ENCODE assay signal across 1 cellular context in the genomic region with DNA sequence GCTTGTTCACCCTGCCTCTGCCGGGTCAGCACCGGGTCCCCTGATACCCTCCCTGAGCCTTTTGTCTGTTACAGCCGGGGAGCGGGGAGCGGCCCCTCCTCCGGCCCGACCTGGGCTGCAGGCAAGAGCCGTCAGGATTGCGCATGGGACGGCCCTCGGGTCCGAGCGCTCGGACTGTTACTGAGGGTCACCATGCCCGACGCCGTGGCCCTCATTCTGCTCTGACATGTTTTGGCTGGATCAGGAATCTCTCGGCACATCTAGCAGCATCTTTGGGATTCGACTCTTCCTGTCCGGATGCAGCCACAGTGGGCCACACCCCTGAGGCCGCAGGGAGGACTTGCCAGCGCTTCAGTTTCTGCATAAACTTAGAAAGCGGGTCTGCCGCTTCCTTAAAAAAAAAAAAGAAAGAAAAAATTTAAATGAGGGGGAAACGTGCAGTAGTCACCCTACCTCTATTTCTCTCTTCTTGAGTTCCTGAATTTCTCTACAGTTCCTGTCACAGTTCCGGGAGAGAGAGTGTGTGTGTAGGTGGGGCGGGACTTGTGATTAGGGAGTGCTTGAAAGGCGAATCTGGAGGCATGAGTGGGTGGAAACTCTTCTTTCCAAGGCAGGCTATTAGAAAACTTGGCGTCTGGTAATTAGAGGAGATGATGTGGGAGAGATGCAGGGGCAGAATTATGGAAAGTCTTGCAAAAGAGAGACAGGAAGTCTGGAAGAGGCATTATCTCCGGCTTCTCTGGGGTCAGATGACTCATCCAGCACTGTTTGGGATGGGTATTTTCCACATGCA.
TF ChIP-seq lines count a peak whose summit lies in the region.

No MANE protein-coding gene starts in this region.

TF ChIP-seq in K562, 482 proteins besides CTCF, POLR2A, EP300 and RAD21 (continued from another document and continues in another):
- TF ChIP-seq PRPF4 (IDR thresholded peaks at IDR 0.05; ENCODE audit: insufficient read depth, low read depth, low read length, poor library complexity, severe bottlenecking) (no peak), COPS2 (conservative IDR thresholded peaks at IDR 0.05) (no peak), MXI1 (IDR thresholded peaks at IDR 0.05; ENCODE audit: low read depth, low read length) (no peak), FOXP1 (CRISPR knock-in tag; IDR thresholded peaks at IDR 0.05) (0 out of 2 replicates have a peak, but pooled peaks have one; percentile 6), MAFF (IDR thresholded peaks at IDR 0.05; ENCODE audit: low read length) (no peak), ZNF780A (CRISPR knock-in tag; IDR thresholded peaks at IDR 0.05) (0 out of 2 replicates have a peak, but pooled peaks have one; percentile 24), SRSF3 (IDR thresholded peaks at IDR 0.05; ENCODE audit: insufficient read depth, low read length) (no peak), DMBX1 (CRISPR knock-in tag; IDR thresholded peaks at IDR 0.05; ENCODE audit: borderline replicate concordance) (no peak), RBM17 (IDR thresholded peaks at IDR 0.05; ENCODE audit: borderline replicate concordance, low read depth, low read length) (no peak), SREBF1 (IDR thresholded peaks at IDR 0.05; ENCODE audit: borderline replicate concordance, low read depth, low read length) (no peak), SETDB1 (IDR thresholded peaks at IDR 0.05; ENCODE audit: low read length) (no peak), SMARCB1 (IDR thresholded peaks at IDR 0.05; ENCODE audit: insufficient read length, low read depth) (no peak), RNF2 (IDR thresholded peaks at IDR 0.05) (no peak), CXXC5 (CRISPR knock-in tag; IDR thresholded peaks at IDR 0.05) (peak; percentile 20; the same call in 1 of the 2 replicates), GABPB1 (CRISPR knock-in tag; IDR thresholded peaks at IDR 0.05) (no peak), ADNP (tag; IDR thresholded peaks at IDR 0.05) (no peak), SIN3A (IDR thresholded peaks at IDR 0.05; ENCODE audit: borderline replicate concordance in 2 of 2, control insufficient read depth in 1 of 2, low read depth in 2 of 2, low read length in 2 of 2) (no peak; a peak in 1 of 4 replicates), TFAM (CRISPR knock-in tag; conservative IDR thresholded peaks at IDR 0.05) (no peak), ZNF121 (CRISPR knock-in tag; conservative IDR thresholded peaks at IDR 0.05) (no peak), FOXK1 (CRISPR knock-in tag; IDR thresholded peaks at IDR 0.05; ENCODE audit: borderline replicate concordance) (0 out of 2 replicates have a peak, but pooled peaks have one; percentile 1), NCOA6 (IDR thresholded peaks at IDR 0.05) (0 out of 2 replicates have a peak, but pooled peaks have one; percentile 35), MYBL2 (IDR thresholded peaks at IDR 0.05; ENCODE audit: low read depth) (no peak), MYBL2 (CRISPR knock-in tag; IDR thresholded peaks at IDR 0.05; ENCODE audit: borderline replicate concordance) (no peak), IFI16 (CRISPR knock-in tag; IDR thresholded peaks at IDR 0.05) (no peak), HIVEP1 (CRISPR knock-in tag; IDR thresholded peaks at IDR 0.05) (no peak), CBX3 (IDR thresholded peaks at IDR 0.05; ENCODE audit: borderline replicate concordance in 1 of 2, low read length in 2 of 2) (no peak), ZNF76 (CRISPR knock-in tag; IDR thresholded peaks at IDR 0.05; ENCODE audit: borderline replicate concordance) (no peak), RBM34 (IDR thresholded peaks at IDR 0.05; ENCODE audit: borderline replicate concordance, insufficient read depth, low read length) (no peak), ZBTB17 (CRISPR knock-in tag; IDR thresholded peaks at IDR 0.05) (no peak), ESRRA (IDR thresholded peaks at IDR 0.05; ENCODE audit: borderline replicate concordance, low read depth) (no peak), ZNF140 (CRISPR knock-in tag; IDR thresholded peaks at IDR 0.05) (no peak), NR4A1 (CRISPR knock-in tag; IDR thresholded peaks at IDR 0.05) (no peak), NR4A1 (tag; IDR thresholded peaks at IDR 0.05) (no peak), KDM1A (IDR thresholded peaks at IDR 0.05) (peak in 1 of 2 experiments; percentile 36; a peak in 1 of 4 replicates)
- TF ChIP-seq, protein P1, sequence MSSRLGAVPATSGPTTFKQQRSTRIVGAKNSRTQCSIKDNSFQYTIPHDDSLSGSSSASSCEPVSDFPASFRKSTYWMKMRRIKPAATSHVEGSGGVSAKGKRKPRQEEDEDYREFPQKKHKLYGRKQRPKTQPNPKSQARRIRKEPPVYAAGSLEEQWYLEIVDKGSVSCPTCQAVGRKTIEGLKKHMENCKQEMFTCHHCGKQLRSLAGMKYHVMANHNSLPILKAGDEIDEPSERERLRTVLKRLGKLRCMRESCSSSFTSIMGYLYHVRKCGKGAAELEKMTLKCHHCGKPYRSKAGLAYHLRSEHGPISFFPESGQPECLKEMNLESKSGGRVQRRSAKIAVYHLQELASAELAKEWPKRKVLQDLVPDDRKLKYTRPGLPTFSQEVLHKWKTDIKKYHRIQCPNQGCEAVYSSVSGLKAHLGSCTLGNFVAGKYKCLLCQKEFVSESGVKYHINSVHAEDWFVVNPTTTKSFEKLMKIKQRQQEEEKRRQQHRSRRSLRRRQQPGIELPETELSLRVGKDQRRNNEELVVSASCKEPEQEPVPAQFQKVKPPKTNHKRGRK (tag; IDR thresholded peaks at IDR 0.05), result no peak
- TF ChIP-seq, protein P2, sequence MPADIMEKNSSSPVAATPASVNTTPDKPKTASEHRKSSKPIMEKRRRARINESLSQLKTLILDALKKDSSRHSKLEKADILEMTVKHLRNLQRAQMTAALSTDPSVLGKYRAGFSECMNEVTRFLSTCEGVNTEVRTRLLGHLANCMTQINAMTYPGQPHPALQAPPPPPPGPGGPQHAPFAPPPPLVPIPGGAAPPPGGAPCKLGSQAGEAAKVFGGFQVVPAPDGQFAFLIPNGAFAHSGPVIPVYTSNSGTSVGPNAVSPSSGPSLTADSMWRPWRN (IDR thresholded peaks at IDR 0.05; ENCODE audit: low read depth), result no peak
- TF ChIP-seq, protein P3, sequence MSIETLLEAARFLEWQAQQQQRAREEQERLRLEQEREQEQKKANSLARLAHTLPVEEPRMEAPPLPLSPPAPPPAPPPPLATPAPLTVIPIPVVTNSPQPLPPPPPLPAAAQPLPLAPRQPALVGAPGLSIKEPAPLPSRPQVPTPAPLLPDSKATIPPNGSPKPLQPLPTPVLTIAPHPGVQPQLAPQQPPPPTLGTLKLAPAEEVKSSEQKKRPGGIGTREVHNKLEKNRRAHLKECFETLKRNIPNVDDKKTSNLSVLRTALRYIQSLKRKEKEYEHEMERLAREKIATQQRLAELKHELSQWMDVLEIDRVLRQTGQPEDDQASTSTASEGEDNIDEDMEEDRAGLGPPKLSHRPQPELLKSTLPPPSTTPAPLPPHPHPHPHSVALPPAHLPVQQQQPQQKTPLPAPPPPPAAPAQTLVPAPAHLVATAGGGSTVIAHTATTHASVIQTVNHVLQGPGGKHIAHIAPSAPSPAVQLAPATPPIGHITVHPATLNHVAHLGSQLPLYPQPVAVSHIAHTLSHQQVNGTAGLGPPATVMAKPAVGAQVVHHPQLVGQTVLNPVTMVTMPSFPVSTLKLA (conservative IDR thresholded peaks at IDR 0.05), result peak; percentile 18 to 23; a peak in 1 of 4 replicates
- TF ChIP-seq, protein P4, sequence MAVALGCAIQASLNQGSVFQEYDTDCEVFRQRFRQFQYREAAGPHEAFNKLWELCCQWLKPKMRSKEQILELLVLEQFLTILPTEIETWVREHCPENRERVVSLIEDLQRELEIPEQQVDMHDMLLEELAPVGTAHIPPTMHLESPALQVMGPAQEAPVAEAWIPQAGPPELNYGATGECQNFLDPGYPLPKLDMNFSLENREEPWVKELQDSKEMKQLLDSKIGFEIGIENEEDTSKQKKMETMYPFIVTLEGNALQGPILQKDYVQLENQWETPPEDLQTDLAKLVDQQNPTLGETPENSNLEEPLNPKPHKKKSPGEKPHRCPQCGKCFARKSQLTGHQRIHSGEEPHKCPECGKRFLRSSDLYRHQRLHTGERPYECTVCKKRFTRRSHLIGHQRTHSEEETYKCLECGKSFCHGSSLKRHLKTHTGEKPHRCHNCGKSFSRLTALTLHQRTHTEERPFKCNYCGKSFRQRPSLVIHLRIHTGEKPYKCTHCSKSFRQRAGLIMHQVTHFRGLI (CRISPR knock-in tag; IDR thresholded peaks at IDR 0.05), result no peak
- TF ChIP-seq, protein P5, sequence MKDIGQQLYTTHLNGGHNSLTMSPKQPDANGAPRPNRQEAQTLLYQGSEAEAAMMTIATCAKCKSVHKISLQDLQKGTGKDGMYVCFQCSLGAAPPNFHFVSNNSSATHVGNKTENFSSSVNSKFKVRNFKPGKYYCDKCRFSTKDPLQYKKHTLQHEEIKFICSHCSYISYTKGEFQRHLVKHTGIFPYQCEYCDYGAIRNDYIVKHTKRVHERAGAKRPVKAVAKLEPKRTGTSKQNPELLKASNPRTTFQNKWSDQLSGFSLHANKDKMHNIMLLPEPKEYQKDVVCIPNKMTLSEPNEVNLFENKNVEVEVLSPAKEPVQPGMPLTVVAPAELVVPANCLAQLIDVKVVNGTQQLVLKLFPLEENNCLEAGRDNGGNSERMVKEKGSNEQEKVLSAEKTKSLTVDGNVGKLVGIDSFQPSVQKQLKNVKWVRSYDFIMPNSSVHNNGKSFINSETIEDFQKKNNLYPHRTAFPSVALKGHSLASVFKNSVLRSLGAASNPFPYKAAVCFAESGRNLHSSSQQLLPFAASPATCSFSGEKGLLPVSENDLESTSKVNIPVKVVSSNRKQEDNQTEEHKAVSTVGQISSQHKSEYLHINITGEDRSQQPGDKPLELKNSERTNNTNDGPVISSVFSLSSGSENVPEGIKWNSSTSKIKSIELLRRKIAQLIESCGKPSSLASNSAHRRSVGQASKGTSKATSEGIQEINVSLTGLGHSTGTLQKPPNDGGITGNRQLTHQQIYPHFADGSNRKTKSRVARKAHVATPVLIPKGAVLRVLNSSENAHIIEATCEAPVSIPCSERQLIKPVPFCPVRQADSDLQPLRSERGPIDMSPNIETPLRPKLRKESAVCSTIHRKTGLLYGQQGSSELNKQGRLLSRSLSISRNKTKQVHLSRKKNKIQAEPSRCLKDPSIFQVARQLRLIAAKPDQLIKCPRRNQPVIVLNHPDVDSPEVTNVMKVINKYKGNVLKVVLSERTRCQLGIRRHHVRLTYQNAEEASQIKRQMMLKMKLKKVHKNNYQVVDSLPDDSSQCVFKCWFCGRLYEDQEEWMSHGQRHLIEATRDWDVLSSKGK (CRISPR knock-in tag; IDR thresholded peaks at IDR 0.05), result no peak
- TF ChIP-seq, protein P6, sequence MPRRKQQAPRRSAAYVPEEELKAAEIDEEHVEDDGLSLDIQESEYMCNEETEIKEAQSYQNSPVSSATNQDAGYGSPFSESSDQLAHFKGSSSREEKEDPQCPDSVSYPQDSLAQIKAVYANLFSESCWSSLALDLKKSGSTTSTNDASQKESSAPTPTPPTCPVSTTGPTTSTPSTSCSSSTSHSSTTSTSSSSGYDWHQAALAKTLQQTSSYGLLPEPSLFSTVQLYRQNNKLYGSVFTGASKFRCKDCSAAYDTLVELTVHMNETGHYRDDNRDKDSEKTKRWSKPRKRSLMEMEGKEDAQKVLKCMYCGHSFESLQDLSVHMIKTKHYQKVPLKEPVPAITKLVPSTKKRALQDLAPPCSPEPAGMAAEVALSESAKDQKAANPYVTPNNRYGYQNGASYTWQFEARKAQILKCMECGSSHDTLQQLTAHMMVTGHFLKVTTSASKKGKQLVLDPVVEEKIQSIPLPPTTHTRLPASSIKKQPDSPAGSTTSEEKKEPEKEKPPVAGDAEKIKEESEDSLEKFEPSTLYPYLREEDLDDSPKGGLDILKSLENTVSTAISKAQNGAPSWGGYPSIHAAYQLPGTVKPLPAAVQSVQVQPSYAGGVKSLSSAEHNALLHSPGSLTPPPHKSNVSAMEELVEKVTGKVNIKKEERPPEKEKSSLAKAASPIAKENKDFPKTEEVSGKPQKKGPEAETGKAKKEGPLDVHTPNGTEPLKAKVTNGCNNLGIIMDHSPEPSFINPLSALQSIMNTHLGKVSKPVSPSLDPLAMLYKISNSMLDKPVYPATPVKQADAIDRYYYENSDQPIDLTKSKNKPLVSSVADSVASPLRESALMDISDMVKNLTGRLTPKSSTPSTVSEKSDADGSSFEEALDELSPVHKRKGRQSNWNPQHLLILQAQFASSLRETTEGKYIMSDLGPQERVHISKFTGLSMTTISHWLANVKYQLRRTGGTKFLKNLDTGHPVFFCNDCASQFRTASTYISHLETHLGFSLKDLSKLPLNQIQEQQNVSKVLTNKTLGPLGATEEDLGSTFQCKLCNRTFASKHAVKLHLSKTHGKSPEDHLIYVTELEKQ (CRISPR knock-in tag; IDR thresholded peaks at IDR 0.05), result no peak
- TF ChIP-seq, protein P7, sequence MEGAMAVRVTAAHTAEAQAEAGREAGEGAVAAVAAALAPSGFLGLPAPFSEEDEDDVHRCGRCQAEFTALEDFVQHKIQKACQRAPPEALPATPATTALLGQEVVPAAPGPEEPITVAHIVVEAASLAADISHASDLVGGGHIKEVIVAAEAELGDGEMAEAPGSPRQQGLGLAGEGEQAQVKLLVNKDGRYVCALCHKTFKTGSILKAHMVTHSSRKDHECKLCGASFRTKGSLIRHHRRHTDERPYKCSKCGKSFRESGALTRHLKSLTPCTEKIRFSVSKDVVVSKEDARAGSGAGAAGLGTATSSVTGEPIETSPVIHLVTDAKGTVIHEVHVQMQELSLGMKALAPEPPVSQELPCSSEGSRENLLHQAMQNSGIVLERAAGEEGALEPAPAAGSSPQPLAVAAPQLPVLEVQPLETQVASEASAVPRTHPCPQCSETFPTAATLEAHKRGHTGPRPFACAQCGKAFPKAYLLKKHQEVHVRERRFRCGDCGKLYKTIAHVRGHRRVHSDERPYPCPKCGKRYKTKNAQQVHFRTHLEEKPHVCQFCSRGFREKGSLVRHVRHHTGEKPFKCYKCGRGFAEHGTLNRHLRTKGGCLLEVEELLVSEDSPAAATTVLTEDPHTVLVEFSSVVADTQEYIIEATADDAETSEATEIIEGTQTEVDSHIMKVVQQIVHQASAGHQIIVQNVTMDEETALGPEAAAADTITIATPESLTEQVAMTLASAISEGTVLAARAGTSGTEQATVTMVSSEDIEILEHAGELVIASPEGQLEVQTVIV (CRISPR knock-in tag; IDR thresholded peaks at IDR 0.05; ENCODE audit: borderline replicate concordance), result no peak
- TF ChIP-seq, protein P8, sequence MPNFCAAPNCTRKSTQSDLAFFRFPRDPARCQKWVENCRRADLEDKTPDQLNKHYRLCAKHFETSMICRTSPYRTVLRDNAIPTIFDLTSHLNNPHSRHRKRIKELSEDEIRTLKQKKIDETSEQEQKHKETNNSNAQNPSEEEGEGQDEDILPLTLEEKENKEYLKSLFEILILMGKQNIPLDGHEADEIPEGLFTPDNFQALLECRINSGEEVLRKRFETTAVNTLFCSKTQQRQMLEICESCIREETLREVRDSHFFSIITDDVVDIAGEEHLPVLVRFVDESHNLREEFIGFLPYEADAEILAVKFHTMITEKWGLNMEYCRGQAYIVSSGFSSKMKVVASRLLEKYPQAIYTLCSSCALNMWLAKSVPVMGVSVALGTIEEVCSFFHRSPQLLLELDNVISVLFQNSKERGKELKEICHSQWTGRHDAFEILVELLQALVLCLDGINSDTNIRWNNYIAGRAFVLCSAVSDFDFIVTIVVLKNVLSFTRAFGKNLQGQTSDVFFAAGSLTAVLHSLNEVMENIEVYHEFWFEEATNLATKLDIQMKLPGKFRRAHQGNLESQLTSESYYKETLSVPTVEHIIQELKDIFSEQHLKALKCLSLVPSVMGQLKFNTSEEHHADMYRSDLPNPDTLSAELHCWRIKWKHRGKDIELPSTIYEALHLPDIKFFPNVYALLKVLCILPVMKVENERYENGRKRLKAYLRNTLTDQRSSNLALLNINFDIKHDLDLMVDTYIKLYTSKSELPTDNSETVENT (CRISPR knock-in tag; IDR thresholded peaks at IDR 0.05), result no peak
